Comparison of ENCODE assay signal across 8 cellular contexts in genomic region chr2:9629222-9630000, GRCh38. TPM values are rescaled to one million over a fixed set of nuclear protein-coding genes. Genes with fewer than 3 reads are reported as not detected.
DNase-seq lines count a peak whose midpoint lies in the region; ATAC-seq and TF ChIP-seq lines count a peak whose summit lies in the region.

No MANE protein-coding gene starts in this region.

- H3K27me3 Mint-ChIP-seq in activated B cell treated with CpG ODN at 0.5 μM for 24 hours: no peaks in the 10 kb centered on the region

- peak overlapping the region; percentile 83 for H3K4me3 ChIP-seq in cardiac muscle cell
- H3K4me3 ChIP-seq in sigmoid colon: peak overlapping the region; percentile 71 to 88 (median 82)

- peaks cover 60% of the 10 kb centered on the region for H3K4me1 Mint-ChIP-seq in activated B cell treated with CpG ODN at 0.5 μM for 24 hours

- no peak for TF ChIP-seq EP300 in sigmoid colon (IDR thresholded peaks at IDR 0.05)

- CTCF ChIA-PET in activated B cell treated with CpG ODN at 0.5 μM for 24 hours (lab: Charles Lee): interaction anchor here (0.7 kb wide), 1 partner anchor 156 kb away, joined by 5 read pairs; no protein-coding TSS in a partner anchor

- H3K9me3 ChIP-seq in cardiac muscle cell (ENCODE audit: low read depth) (no peaks in the 10 kb centered on the region), sigmoid colon (no peaks in the 10 kb centered on the region)

- peak overlapping the region; percentile 92 for H3K4me3 Mint-ChIP-seq in activated B cell treated with CpG ODN at 0.5 μM for 24 hours

- H3K27ac ChIP-seq in cardiac muscle cell (peak overlapping the region; percentile 96), sigmoid colon (peak overlapping the region; percentile 95 to 98 (median 98))

- ATAC-seq in Right ventricle myocardium superior (ENCODE audit: poor library complexity): no peak
- no peak for ATAC-seq in activated B cell treated with CpG ODN at 0.5 μM for 24 hours (ENCODE audit: low read depth)
- no peak for ATAC-seq in GM18502 (IDR thresholded peaks at IDR 0.05; ENCODE audit: poor library complexity, unreplicated experiment)
- ATAC-seq in GM19397 (IDR thresholded peaks at IDR 0.05; ENCODE audit: unreplicated experiment): no peak

- peaks cover 16% of the 10 kb centered on the region for H3K36me3 ChIP-seq in cardiac muscle cell
- H3K36me3 ChIP-seq in sigmoid colon: peaks cover 0 to 19% (median 0%) of the 10 kb centered on the region in 4 donors

- TF ChIP-seq POLR2A in sigmoid colon (IDR thresholded peaks at IDR 0.05): no peak

- DNase-seq in cardiac muscle cell (ENCODE audit: low read depth in 1 of 2, low spot score in 1 of 2) (peak in 1 of 2 donors; percentile 34), Right ventricle myocardium superior (no peak), activated B cell treated with CpG ODN at 0.5 μM for 24 hours (no peak), globus pallidus (ENCODE audit: low spot score) (peak; percentile 30), sigmoid colon (no peak), COR-L47 (lab: John Stamatoyannopoulos, UW) (no peak)

- peaks cover 35% of the 10 kb centered on the region for H3K4me1 ChIP-seq in cardiac muscle cell (ENCODE audit: low read depth)
- peaks cover 0 to 55% (median 49%) of the 10 kb centered on the region in 4 donors for H3K4me1 ChIP-seq in sigmoid colon

- POLR2A ChIA-PET in activated B cell treated with CpG ODN at 0.5 μM for 24 hours (lab: Charles Lee): interaction anchor here (0.6 to 3.1 kb wide), 14 partner anchors 10 to 206 kb away, joined by 3 to 74 read pairs (median 8); partner anchors contain the start of genes ADAM17, CPSF3 and ITGB1BP1

- intact Hi-C loops in Right ventricle myocardium superior (cut with DNase I) (loop anchor here (10.0 kb wide), 1 partner anchor 65 kb away; no protein-coding TSS in a partner anchor), activated B cell treated with CpG ODN at 0.5 μM for 24 hours (cut with micrococcal nuclease) (loop anchor here (1.0 kb wide), 1 partner anchor 9 kb away; no protein-coding TSS in a partner anchor), sigmoid colon (cut with DNase I) (loop anchor here (2.0 to 5.0 kb wide), 2 partner anchors 21 to 207 kb away; partner anchors contain the start of genes CPSF3 and ITGB1BP1)

- H3K27me3 ChIP-seq in cardiac muscle cell: no peaks in the 10 kb centered on the region
- H3K27me3 ChIP-seq in sigmoid colon: no peaks in the 10 kb centered on the region

- peak overlapping the region; percentile 84 for H3K27ac Mint-ChIP-seq in activated B cell treated with CpG ODN at 0.5 μM for 24 hours

- peaks cover 51% of the 10 kb centered on the region for H3K36me3 Mint-ChIP-seq in activated B cell treated with CpG ODN at 0.5 μM for 24 hours (ENCODE audit: low read depth)

- TF ChIP-seq CTCF in cardiac muscle cell (IDR thresholded peaks at IDR 0.05; ENCODE audit: low read depth, low read length) (no peak), activated B cell treated with CpG ODN at 0.5 μM for 24 hours (IDR thresholded peaks at IDR 0.05) (no peak), sigmoid colon (IDR thresholded peaks at IDR 0.05) (no peak)

- H3K9me3 Mint-ChIP-seq in activated B cell treated with CpG ODN at 0.5 μM for 24 hours: no peaks in the 10 kb centered on the region

- WGBS in sigmoid colon, 2 donors: 3 to 12% methylated on average over 13 of the region's 13 CpGs

RNA-seq across cellular contexts. Expression of gene YWHAQ, which starts 1.4 kb away (rescaled TPM):
- total RNA-seq in cardiac muscle cell: 240 and 317 TPM in 2 replicates
- polyA plus RNA-seq in cardiac muscle cell: 439 and 455 TPM in 2 replicates
- 102 TPM for total RNA-seq in Right ventricle myocardium superior
- total RNA-seq in activated B cell treated with CpG ODN at 0.5 μM for 24 hours: 164 and 166 TPM in 2 replicates
- 100 to 1,000 TPM; 179 to 273 (median 229) TPM for total RNA-seq in sigmoid colon
- polyA plus RNA-seq in sigmoid colon: 100 to 1,000 TPM; 179 to 240 (median 201) TPM
